In the genomic region with DNA sequence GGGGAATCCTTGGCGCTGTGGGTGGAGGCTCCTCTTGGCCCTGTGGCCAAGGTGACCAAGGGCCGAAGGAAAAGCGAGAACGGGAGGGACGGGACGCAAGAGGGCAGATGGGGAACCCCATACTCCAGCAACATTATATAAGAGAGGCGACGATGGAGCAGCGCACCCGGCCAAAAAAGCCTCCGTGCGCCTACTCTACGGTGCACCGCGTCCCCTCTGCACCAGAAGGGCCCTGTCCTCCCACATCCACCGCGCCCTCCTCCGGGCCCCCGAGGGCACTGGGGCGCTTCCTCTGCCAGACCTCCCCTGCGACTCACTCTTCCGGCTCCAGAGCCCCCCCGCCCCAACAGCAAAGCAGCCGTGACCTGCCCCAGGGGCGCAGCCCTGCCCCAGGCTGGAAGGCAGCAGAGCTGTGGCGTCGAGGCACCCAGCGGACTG, we compare ENCODE assay signal across 8 cellular contexts. TPM values are rescaled to one million over a fixed set of nuclear protein-coding genes. Genes with fewer than 3 reads are reported as not detected.
DNase-seq lines count a peak whose midpoint lies in the region; ATAC-seq and TF ChIP-seq lines count a peak whose summit lies in the region.

No MANE protein-coding gene starts in this region.

- no peak for TF ChIP-seq POLR2A in suprapubic skin (IDR thresholded peaks at IDR 0.05)

- no peaks in the 10 kb centered on the region for H3K27me3 Mint-ChIP-seq in naive thymus-derived CD8-positive, alpha-beta T cell

- H3K9me3 ChIP-seq in suprapubic skin: no peaks in the 10 kb centered on the region

- no peak for TF ChIP-seq CTCF in dorsolateral prefrontal cortex (IDR thresholded peaks at IDR 0.05 in 54 of 56, conservative IDR thresholded peaks at IDR 0.05 in 2 of 56; ENCODE audit: low read depth in 1 of 56, partially characterized antibody in 56 of 56)
- no peak for TF ChIP-seq CTCF in suprapubic skin (IDR thresholded peaks at IDR 0.05)

- intact Hi-C loops in dorsolateral prefrontal cortex (cut with DNase I): no loop called here

- no peaks in the 10 kb centered on the region for H3K36me3 ChIP-seq in suprapubic skin

- 3% methylated on average over 23 of the region's 28 CpGs for WGBS in suprapubic skin

- DNase-seq in DMS153 (lab: John Stamatoyannopoulos, UW): peak; percentile 24
- DNase-seq in DMS153 treated with DMSO at 0.1 percent for 48 hours (lab: John Stamatoyannopoulos, UW; ENCODE audit: unreplicated experiment): no peak
- DNase-seq in UCSD-AML1 (lab: John Stamatoyannopoulos, UW; ENCODE audit: unreplicated experiment): peak; percentile 77
- peak in 1 of 10 donors; percentile 10 for DNase-seq in dorsolateral prefrontal cortex
- peak; percentile 59 to 87 (median 78) for DNase-seq in naive thymus-derived CD8-positive, alpha-beta T cell
- peak in 1 of 2 donors; percentile 64 for DNase-seq in suprapubic skin (ENCODE audit: low spot score in 2 of 2)
- DNase-seq in NCI-H1048 (lab: John Stamatoyannopoulos, UW): no peak

- POLR2A ChIA-PET in naive thymus-derived CD8-positive, alpha-beta T cell (lab: Charles Lee): interaction anchor here (0.6 to 2.0 kb wide), 8 partner anchors 10 to 1333 kb away, joined by 3 to 18 read pairs (median 4); a partner anchor contains a TSS

- peak; percentile 24 for ATAC-seq in HG03039 (IDR thresholded peaks at IDR 0.05; ENCODE audit: unreplicated experiment)
- ATAC-seq in naive thymus-derived CD8-positive, alpha-beta T cell: peak; percentile 68 to 70

- H3K36me3 Mint-ChIP-seq in naive thymus-derived CD8-positive, alpha-beta T cell: peaks cover 0 to 20% (median 8%) of the 10 kb centered on the region in 3 donors

- H3K9me3 Mint-ChIP-seq in naive thymus-derived CD8-positive, alpha-beta T cell: no peaks in the 10 kb centered on the region

- H3K27ac ChIP-seq in dorsolateral prefrontal cortex: peak overlapping the region in 13 of 59 donors; percentile 15 to 75 (median 43)
- peak overlapping the region; percentile 53 for H3K27ac ChIP-seq in suprapubic skin

- peaks cover 16% of the 10 kb centered on the region for H3K4me1 ChIP-seq in suprapubic skin

- TF ChIP-seq EP300 in suprapubic skin (IDR thresholded peaks at IDR 0.05): no peak

- H3K27me3 ChIP-seq in dorsolateral prefrontal cortex (peaks cover 0 to 29% (median 11%) of the 10 kb centered on the region in 45 donors), suprapubic skin (no peaks in the 10 kb centered on the region)

- peak overlapping the region; percentile 98 to 100 (median 99) for H3K27ac Mint-ChIP-seq in naive thymus-derived CD8-positive, alpha-beta T cell

- H3K4me3 Mint-ChIP-seq in naive thymus-derived CD8-positive, alpha-beta T cell: peak overlapping the region; percentile 94 to 100 (median 100)

- H3K4me3 ChIP-seq in dorsolateral prefrontal cortex (peak overlapping the region; percentile 33 to 70 (median 55)), suprapubic skin (peak overlapping the region; percentile 56)

- peaks cover 25 to 45% (median 42%) of the 10 kb centered on the region in 4 donors for H3K4me1 Mint-ChIP-seq in naive thymus-derived CD8-positive, alpha-beta T cell

RNA-seq across cellular contexts. Expression of a gene that starts 0.4 kb away (rescaled TPM):
- 1 to 10 TPM in 102 of 120 experiments, under 1 TPM in 17, not detected in 1; 0.41 to 4.8 (median 1.8) TPM for total RNA-seq in dorsolateral prefrontal cortex
- 10 to 100 TPM; 53.0 to 53.2 TPM for total RNA-seq in naive thymus-derived CD8-positive, alpha-beta T cell
- polyA plus RNA-seq in naive thymus-derived CD8-positive, alpha-beta T cell: 10 to 100 TPM; 38.1 to 47.3 (median 43.0) TPM
- 10 to 100 TPM in 3 of 4 donors, 1 to 10 TPM in 1; 8.9 to 21.2 (median 12.6) TPM for total RNA-seq in suprapubic skin

Comparison
In these comparisons a context has a peak if more than half of its experiments do, and no peak if none do; other contexts are left out.
1. DNase-seq: peak in DMS153 (single experiment), UCSD-AML1 (single experiment) and naive thymus-derived CD8-positive, alpha-beta T cell (10 of 10); none in DMS153 treated with DMSO at 0.1 percent for 48 hours (single experiment) and NCI-H1048 (single experiment).